In the genomic region with DNA sequence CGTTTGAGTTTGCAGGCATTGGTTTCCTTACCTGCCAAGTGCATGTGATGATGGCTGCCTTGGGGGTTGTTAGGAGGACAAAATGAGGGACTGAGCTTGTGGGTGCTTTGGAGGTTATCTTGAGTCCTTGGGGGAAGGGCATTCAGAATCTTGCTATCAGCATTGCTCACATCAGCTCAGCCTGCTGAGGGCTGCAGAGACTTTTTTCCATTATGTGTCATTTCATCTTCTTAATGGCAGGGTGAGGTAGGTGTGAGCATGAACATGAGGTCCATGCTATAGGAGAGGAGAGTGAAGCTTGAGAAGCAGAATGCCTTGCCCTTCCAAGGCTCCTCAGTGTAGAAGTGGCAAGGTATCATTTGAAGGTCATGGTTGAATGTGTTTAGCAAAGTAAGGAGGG, we compare ENCODE assay signal across 29 cellular contexts.
"Had no signal": no experiment of that assay in that cellular context is flagged by ENCODE, and none has a peak within 500 bp of the region (broad histone marks: within the 10 kb centered on the region; RNA-seq: fewer than 3 reads in every experiment).

No MANE protein-coding gene starts in this region.

- H3K27ac Mint-ChIP-seq: activated CD4-positive, alpha-beta memory T cell treated with anti-CD3 and anti-CD28 coated beads for 36 hours; activated naive CD8-positive, alpha-beta T cell treated with anti-CD3 and anti-CD28 coated beads, Interleukin-2, amount 10 ng/mL, durations not matched to agents 7 days and 5 days; activated T-helper 2 cell treated with anti-CD3 and anti-CD28 coated beads, Interferon-gamma antibody, Interleukin-2, Interleukin-4, amounts not matched to agents 10 μg/mL and 5 μg/mL and 100 μg/mL, durations not matched to agents 14 hours and 24 hours and 36 hours; T-helper 2 cell treated with Interferon-gamma antibody and Interleukin-4, amounts not matched to agents 5 μg/mL and 100 μg/mL, for 36 hours had no signal

- H3K27ac ChIP-seq: epithelial cell of prostate, esophagus squamous epithelium, heart right ventricle, parathyroid adenoma, psoas muscle, right atrium auricular region, upper lobe of left lung, vagina, VCaP had no signal

- H3K4me3 Mint-ChIP-seq: activated CD4-positive, alpha-beta memory T cell treated with anti-CD3 and anti-CD28 coated beads for 36 hours; activated naive CD8-positive, alpha-beta T cell treated with anti-CD3 and anti-CD28 coated beads, Interleukin-2, amount 10 ng/mL, durations not matched to agents 7 days and 5 days; activated T-cell treated with anti-CD3 and anti-CD28 coated beads, Interleukin-2, amount 50 U/mL, for 4 hours; naive thymus-derived CD4-positive, alpha-beta T cell; T-helper 2 cell treated with Interferon-gamma antibody and Interleukin-4, amounts not matched to agents 5 μg/mL and 100 μg/mL, for 36 hours had no signal

- H3K4me2 ChIP-seq: smooth muscle cell had no signal

- H3K79me2 ChIP-seq: parathyroid adenoma had no signal

- H3K9ac ChIP-seq: parathyroid adenoma had no signal

- H3K9me3 ChIP-seq: psoas muscle, upper lobe of left lung, vagina had no signal

- FAIRE-seq: colon, endometrium, TTC549 had no signal

- H2AFZ ChIP-seq: parathyroid adenoma had no signal

- H3K27me3 ChIP-seq: esophagus squamous epithelium, heart right ventricle, right atrium auricular region, upper lobe of left lung, vagina had no signal

- H3K27me3 Mint-ChIP-seq: activated CD4-positive, alpha-beta memory T cell treated with anti-CD3 and anti-CD28 coated beads for 36 hours; naive thymus-derived CD4-positive, alpha-beta T cell had no signal

- H3K4me3 ChIP-seq: esophagus squamous epithelium, heart right ventricle, psoas muscle, right atrium auricular region, smooth muscle cell, upper lobe of left lung, vagina had no signal

- DNase-seq: activated CD4-positive, alpha-beta memory T cell treated with anti-CD3 and anti-CD28 coated beads for 36 hours; activated CD4-positive, alpha-beta T cell treated with anti-CD3 and anti-CD28 coated beads for 48 hours; activated naive CD4-positive, alpha-beta T cell treated with Interleukin-2 at 50 U/mL for 16 hours; activated naive CD8-positive, alpha-beta T cell treated with anti-CD3 and anti-CD28 coated beads, Interleukin-2, amount 10 ng/mL, durations not matched to agents 7 days and 5 days; activated T-cell treated with anti-CD3 and anti-CD28 coated beads, Interleukin-2, amount 50 U/mL, for 4 hours; effector CD4-positive, alpha-beta T cell; esophagus squamous epithelium; foreskin melanocyte; heart right ventricle; midbrain; naive thymus-derived CD4-positive, alpha-beta T cell; nucleus accumbens; psoas muscle; stimulated activated CD4-positive, alpha-beta T cell treated with anti-CD3 and anti-CD28 coated beads, Interleukin-1b, Interleukin-23, amount 100 ng/mL, for 48 hours; stimulated activated naive CD4-positive, alpha-beta T cell treated with Interleukin-2 at 50 U/mL for 16 hours; substantia nigra; T-helper 1 cell; upper lobe of left lung had no signal

- H3K36me3 ChIP-seq: right atrium auricular region, vagina had no signal

- ATAC-seq: activated T-cell treated with anti-CD3 and anti-CD28 coated beads, Interleukin-2, amount 50 U/mL, for 4 hours; heart right ventricle; naive thymus-derived CD4-positive, alpha-beta T cell; psoas muscle had no signal

- H3K4me1 ChIP-seq: esophagus squamous epithelium, heart right ventricle, parathyroid adenoma, psoas muscle, right atrium auricular region, upper lobe of left lung, vagina had no signal
